ENCODE assay signal across 8 cellular contexts in the genomic region with DNA sequence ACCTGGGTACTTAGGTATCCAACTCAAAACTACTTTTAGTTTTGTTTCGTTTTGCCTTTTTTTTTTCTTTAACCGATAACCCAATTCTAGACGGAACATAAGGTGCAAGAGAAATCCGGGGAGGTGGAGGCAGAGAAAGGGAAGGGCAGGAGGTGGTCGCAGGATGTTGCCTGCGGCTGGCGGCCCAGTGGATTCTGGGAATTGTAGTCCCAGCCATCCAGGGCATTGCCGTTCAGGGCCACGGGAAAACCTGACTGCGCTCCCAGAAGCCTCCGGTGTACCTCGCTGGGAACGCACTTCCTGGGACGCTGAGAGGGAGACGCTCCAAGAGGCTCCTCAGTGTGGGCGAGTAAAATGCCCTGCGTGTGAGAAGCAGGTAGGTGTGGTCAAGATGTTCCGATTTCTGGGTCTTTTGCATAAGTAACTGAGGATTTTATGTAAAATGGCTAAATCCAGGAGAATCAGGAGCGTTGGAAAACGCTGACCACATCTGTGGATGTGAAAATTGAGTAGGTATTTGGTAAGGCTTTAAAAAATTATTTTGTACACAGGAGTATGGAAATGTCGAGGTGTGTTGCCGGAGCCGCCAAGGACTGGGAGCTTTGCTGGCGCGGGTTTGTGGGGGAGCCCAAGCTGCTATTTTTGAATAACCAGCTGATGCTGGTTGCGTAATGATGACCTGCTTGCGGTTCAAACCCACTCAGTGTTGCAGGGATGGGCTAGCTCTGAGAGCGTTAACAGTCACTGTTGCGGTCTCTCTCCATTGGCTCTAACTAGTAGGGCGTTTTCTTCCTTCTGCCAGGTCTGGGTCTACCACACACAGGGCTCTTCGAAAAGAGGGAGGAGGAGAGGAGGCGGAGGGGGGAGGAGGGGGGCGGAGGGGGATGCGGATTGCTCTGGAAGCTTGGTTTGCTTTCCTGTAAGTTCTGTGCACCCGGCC.
DNase-seq lines count a peak whose midpoint lies in the region; ATAC-seq and TF ChIP-seq lines count a peak whose summit lies in the region.

A gene (plus strand): TSS at position 288 of the 940 bp plus-strand sequence. CDS start 9,216 bp downstream, outside the sequence.

- DNase-seq in AG09319 (ENCODE audit: extremely low read depth, low read depth), result peak; percentile 91
- DNase-seq in NCI-H226, result peak; percentile 97
- peak; percentile 31 for DNase-seq in activated CD4-positive, CD25-positive, alpha-beta regulatory T cell treated with anti-CD3 and anti-CD28 coated beads, Interleukin-2, amount 50 U/mL, for 16 hours (ENCODE audit: low read depth, low spot score)
- DNase-seq in cerebellar cortex (ENCODE audit: low spot score), result peak; percentile 97
- DNase-seq in islet precursor cell, result peak; percentile 97
- DNase-seq in stimulated activated CD4-positive, alpha-beta T cell treated with anti-CD3 and anti-CD28 coated beads, Interleukin-12 subunit alpha, Interleukin-12 subunit beta, amount 100 ng/mL, for 48 hours (ENCODE audit: low read depth in 2 of 3, low spot score in 1 of 3), result peak; percentile 63 to 69 (median 68)

- ATAC-seq in GM19023 (IDR thresholded peaks at IDR 0.05; ENCODE audit: unreplicated experiment) (peak; percentile 97), HG03196 (IDR thresholded peaks at IDR 0.05; ENCODE audit: unreplicated experiment) (peak; percentile 91)

- TF ChIP-seq CTCF in AG09319 (IDR thresholded peaks at IDR 0.05; ENCODE audit: low read depth, low read length), result no peak

Comparison
In these comparisons a context has a peak if more than half of its experiments do, and no peak if none do; other contexts are left out.
1. Peak in every context shown above with its lines: DNase-seq and ATAC-seq.
2. DNase-seq: peak in every context shown above with its lines; median percentile 97 in NCI-H226; 97 in cerebellar cortex; 97 in islet precursor cell; 91 in AG09319; 68 in stimulated activated CD4-positive, alpha-beta T cell treated with anti-CD3 and anti-CD28 coated beads, Interleukin-12 subunit alpha, Interleukin-12 subunit beta, amount 100 ng/mL, for 48 hours; 31 in activated CD4-positive, CD25-positive, alpha-beta regulatory T cell treated with anti-CD3 and anti-CD28 coated beads, Interleukin-2, amount 50 U/mL, for 16 hours.